Comparison of ENCODE assay signal across 23 cellular contexts in genomic region chr2:52805901-52806410, GRCh38.
"Had no signal": no experiment of that assay in that cellular context is flagged by ENCODE, and none has a peak within 500 bp of the region (broad histone marks: within the 10 kb centered on the region; RNA-seq: fewer than 3 reads in every experiment).

No MANE protein-coding gene starts in this region.

- H3K4me3 Mint-ChIP-seq: endodermal cell; immature natural killer cell; naive thymus-derived CD8-positive, alpha-beta T cell; nephron progenitor cell; stimulated activated memory B cell treated with anti-CD40 and anti-IgM and Interleukin-4, amounts not matched to agents 10 μg/mL and 1 μg/mL and 100 μg/mL, for 72 hours; type B pancreatic cell had no signal

- H3K4me3 ChIP-seq: dorsolateral prefrontal cortex, left lung, prostate gland, sigmoid colon, testis, tibial artery had no signal

- DNase-seq: dorsolateral prefrontal cortex; effector CD8-positive, alpha-beta T cell; endodermal cell; hypothalamus; immature natural killer cell; left cardiac atrium; left lung; naive thymus-derived CD8-positive, alpha-beta T cell; nephron progenitor cell; nucleus accumbens; right cardiac atrium; sigmoid colon; stimulated activated CD4-positive, alpha-beta T cell treated with anti-CD3 and anti-CD28 coated beads, Interleukin-2, amount 100 ng/mL, for 24 hours; stimulated activated CD4-positive, alpha-beta T cell treated with anti-CD3 and anti-CD28 coated beads, Interleukin-4, amount 100 ng/mL, for 24 hours; stimulated activated naive CD8-positive, alpha-beta T cell treated with anti-CD3 and anti-CD28 coated beads, Interleukin-15, Interleukin-2, amounts not matched to agents 100 U/mL and 50 U/mL, for 24 hours; substantia nigra; testis; tibial artery had no signal

- H3K36me3 ChIP-seq: left lung, prostate gland, sigmoid colon, tibial artery had no signal

- H3K4me1 Mint-ChIP-seq: endodermal cell; immature natural killer cell; naive thymus-derived CD8-positive, alpha-beta T cell; nephron progenitor cell; stimulated activated memory B cell treated with anti-CD40 and anti-IgM and Interleukin-4, amounts not matched to agents 10 μg/mL and 1 μg/mL and 100 μg/mL, for 72 hours had no signal

- H3K27me3 ChIP-seq: dorsolateral prefrontal cortex, left lung, sigmoid colon, testis, tibial artery had no signal

- H3K9me3 ChIP-seq: prostate gland, testis, tibial artery had no signal

- H3K9me3 Mint-ChIP-seq: endodermal cell had no signal

- H3K36me3 Mint-ChIP-seq: immature natural killer cell; naive thymus-derived CD8-positive, alpha-beta T cell; stimulated activated memory B cell treated with anti-CD40 and anti-IgM and Interleukin-4, amounts not matched to agents 10 μg/mL and 1 μg/mL and 100 μg/mL, for 72 hours; type B pancreatic cell had no signal

- H3K27ac ChIP-seq: dorsolateral prefrontal cortex, epithelial cell of prostate, left lung, prostate gland, sigmoid colon, testis, tibial artery had no signal

- H3K4me1 ChIP-seq: left lung, prostate gland, sigmoid colon, testis, tibial artery had no signal

- H3K27ac Mint-ChIP-seq: endodermal cell; immature natural killer cell; naive thymus-derived CD8-positive, alpha-beta T cell; nephron progenitor cell; stimulated activated memory B cell treated with anti-CD40 and anti-IgM and Interleukin-4, amounts not matched to agents 10 μg/mL and 1 μg/mL and 100 μg/mL, for 72 hours; type B pancreatic cell had no signal

- ATAC-seq: esophagus mucosa; left cardiac atrium; left lung; naive thymus-derived CD8-positive, alpha-beta T cell; right cardiac atrium; stimulated activated memory B cell treated with anti-CD40 and anti-IgM and Interleukin-4, amounts not matched to agents 10 μg/mL and 1 μg/mL and 100 μg/mL, for 72 hours; stimulated activated naive CD8-positive, alpha-beta T cell treated with anti-CD3 and anti-CD28 coated beads, Interleukin-15, Interleukin-2, amounts not matched to agents 100 U/mL and 50 U/mL, for 24 hours had no signal
